8 cellular contexts compared by ENCODE assay signal in genomic region chr5:39570418-39571027, GRCh38.
A peak's percentile ranks its signal among the peaks of the same experiment; 100 is the strongest.
DNase-seq lines count a peak whose midpoint lies in the region; ATAC-seq and TF ChIP-seq lines count a peak whose summit lies in the region.

No MANE protein-coding gene starts in this region.

- H4K20me1 ChIP-seq in DOHH2 (ENCODE audit: control insufficient read depth, insufficient read depth, low read depth, low read length) (no peaks in the 10 kb centered on the region), SK-N-SH (ENCODE audit: insufficient read depth) (no peaks in the 10 kb centered on the region)

- H3K9ac ChIP-seq in SK-N-SH, result no peak overlapping the region

- H3K9me2 ChIP-seq in DOHH2 (replicated peaks; ENCODE audit: control insufficient read depth, low read length) (no peaks in the 10 kb centered on the region), SK-N-SH (no peaks in the 10 kb centered on the region)

- H3K4me1 ChIP-seq in DOHH2 (ENCODE audit: control insufficient read depth, low read length) (no peaks in the 10 kb centered on the region), SK-N-SH (ENCODE audit: control insufficient read depth in 1 of 2, insufficient read depth in 2 of 2, low read depth in 1 of 2, low read length in 1 of 2) (no peaks in the 10 kb centered on the region), testis (no peaks in the 10 kb centered on the region)

- H3F3A ChIP-seq in DOHH2 (ENCODE audit: control insufficient read depth, insufficient read depth), result no peaks in the 10 kb centered on the region
- no peaks in the 10 kb centered on the region for H3F3A ChIP-seq in SK-N-SH (replicated peaks; ENCODE audit: insufficient read depth)

- intact Hi-C loops in testis (cut with DNase I; ENCODE audit: low total_unique reads), result loop anchor here (10.0 kb wide), 1 partner anchor 356 kb away; the partner anchor contains the start of gene FYB1

- peak; percentile 64 for ATAC-seq in HG03175 (IDR thresholded peaks at IDR 0.05; ENCODE audit: unreplicated experiment)

- H2AFZ ChIP-seq in SK-N-SH (ENCODE audit: low read depth), result no peak overlapping the region

- H3K4me2 ChIP-seq in DOHH2 (ENCODE audit: low read length) (no peak overlapping the region), SK-N-SH (no peak overlapping the region)

- H3K79me2 ChIP-seq in DOHH2 (ENCODE audit: control insufficient read depth, low read length) (no peaks in the 10 kb centered on the region), SK-N-SH (ENCODE audit: insufficient read depth) (no peaks in the 10 kb centered on the region)

- H3K27ac ChIP-seq in DOHH2 (ENCODE audit: low read depth, low read length), result no peak overlapping the region
- H3K27ac ChIP-seq in SK-N-SH (ENCODE audit: low read depth in 2 of 2, low read length in 1 of 2), result no peak overlapping the region
- H3K27ac ChIP-seq in testis, result no peak overlapping the region

- peak; percentile 58 for TF ChIP-seq RAD21 in SK-N-SH (IDR thresholded peaks at IDR 0.05; ENCODE audit: low read length)

- TF ChIP-seq EP300 in SK-N-SH (IDR thresholded peaks at IDR 0.05; ENCODE audit: borderline replicate concordance in 1 of 2, low read depth in 1 of 2, low read length in 1 of 2), result no peak

- 4% methylated on average over 4 of the region's 4 CpGs for WGBS in SK-N-SH (ENCODE audit: low lambda C conversion rate)
- WGBS in testis, 2 donors, result 47 to 55% methylated on average over 4 of the region's 4 CpGs

- H3K4me3 ChIP-seq in DOHH2 (ENCODE audit: low read length) (no peak overlapping the region), SK-N-SH (ENCODE audit: low read depth in 2 of 2, low read length in 1 of 2) (no peak overlapping the region), testis (no peak overlapping the region)

- no peak for TF ChIP-seq POLR2A in testis (IDR thresholded peaks at IDR 0.05)

- H3K9me3 ChIP-seq in DOHH2 (ENCODE audit: control insufficient read depth, insufficient read depth, low read length), result no peaks in the 10 kb centered on the region
- no peaks in the 10 kb centered on the region for H3K9me3 ChIP-seq in SK-N-SH
- H3K9me3 ChIP-seq in testis, result no peaks in the 10 kb centered on the region

- no peaks in the 10 kb centered on the region for H3K36me3 ChIP-seq in DOHH2 (ENCODE audit: control insufficient read depth, low read length)
- no peaks in the 10 kb centered on the region for H3K36me3 ChIP-seq in SK-N-SH (replicated peaks in 1 of 2; ENCODE audit: control insufficient read depth in 1 of 2, insufficient read depth in 2 of 2, low read length in 1 of 2)
- H3K36me3 ChIP-seq in testis (ENCODE audit: low read depth, missing control alignments), result no peaks in the 10 kb centered on the region

- CTCF ChIA-PET in SK-N-SH (lab: Yijun Ruan, JAX), result interaction anchor here (0.7 to 2.1 kb wide), 8 partner anchors 9 to 353 kb away, joined by 3 to 8 read pairs (median 4); no protein-coding TSS in a partner anchor

- DNase-seq in SK-N-SH (peak; percentile 5), glomerular visceral epithelial cell (ENCODE audit: extremely low spot score) (peak; percentile 44), testis (no peak), OCI-M2 (lab: John Stamatoyannopoulos, UW; ENCODE audit: unreplicated experiment) (no peak), mucosa of gallbladder (ENCODE audit: low spot score) (no peak)
- DNase-seq in activated CD4-positive, CD25-positive, alpha-beta regulatory T cell treated with anti-CD3 and anti-CD28 coated beads, Interleukin-2, amount 50 U/mL, for 72 hours, result no peak

- H3K27me3 ChIP-seq in DOHH2 (ENCODE audit: control insufficient read depth, low read length) (peaks cover 5% of the 10 kb centered on the region; the same call in 1 of the 2 replicates), SK-N-SH (ENCODE audit: insufficient read depth) (peaks cover 57% of the 10 kb centered on the region), testis (no peaks in the 10 kb centered on the region)

- POLR2A ChIA-PET in SK-N-SH (lab: Yijun Ruan, JAX), result no interaction called here

- TF ChIP-seq CTCF in DOHH2 (IDR thresholded peaks at IDR 0.05; ENCODE audit: low read depth, low read length, poor library complexity, severe bottlenecking) (peak; percentile 56), SK-N-SH (IDR thresholded peaks at IDR 0.05) (peak; percentile 78), testis (IDR thresholded peaks at IDR 0.05) (peak; percentile 61 to 68 (median 63))

TF ChIP-seq in SK-N-SH, 30 proteins besides CTCF, POLR2A, EP300 and RAD21:
- no peak for TF ChIP-seq FOXJ3 (CRISPR knock-in tag; IDR thresholded peaks at IDR 0.05)
- TF ChIP-seq SMC3 (IDR thresholded peaks at IDR 0.05; ENCODE audit: low read depth, low read length), result peak; percentile 47

Comparison
In these comparisons a context has a peak if more than half of its experiments do, and no peak if none do; other contexts are left out.
1. DNase-seq: peak in SK-N-SH (single experiment) and glomerular visceral epithelial cell (single experiment); none in testis (single experiment), OCI-M2 (single experiment), activated CD4-positive, CD25-positive, alpha-beta regulatory T cell treated with anti-CD3 and anti-CD28 coated beads, Interleukin-2, amount 50 U/mL, for 72 hours (single experiment) and mucosa of gallbladder (single experiment).
2. Peak in every context shown above with its lines, with median percentiles within 50 percentile points of each other: CTCF ChIP-seq.